ENCODE assay signal across 30 cellular contexts in the genomic region with DNA sequence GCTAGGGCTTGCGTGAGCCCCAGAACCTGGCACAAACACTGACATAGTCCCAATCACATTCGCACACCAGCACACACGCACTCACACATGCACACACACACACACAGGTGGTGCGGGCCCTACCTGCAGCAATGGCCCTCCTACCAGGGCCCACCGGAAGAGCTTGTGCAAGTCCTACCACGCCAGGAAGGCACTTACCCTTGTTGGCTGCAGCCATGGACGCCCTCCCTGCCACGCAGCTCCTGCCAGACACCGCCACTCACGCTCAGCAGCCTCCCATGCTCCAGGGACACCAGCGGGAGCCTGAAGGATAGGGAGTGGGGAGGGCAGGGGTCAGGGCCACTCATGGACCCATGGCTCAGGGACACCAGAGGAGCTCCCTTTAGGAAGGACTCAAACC. TPM values are rescaled to one million over a fixed set of nuclear protein-coding genes. Genes with fewer than 3 reads are reported as not detected.
DNase-seq lines count a peak whose midpoint lies in the region; ATAC-seq and TF ChIP-seq lines count a peak whose summit lies in the region.
"Had no signal": no experiment of that assay in that cellular context is flagged by ENCODE, and none has a peak within 500 bp of the region (broad histone marks: within the 10 kb centered on the region; RNA-seq: fewer than 3 reads in every experiment).

No MANE protein-coding gene starts in this region.

- intact Hi-C loops in heart right ventricle (cut with DNase I): loop anchor here in 1 of 10 donors (10.0 kb wide), 1 partner anchor 85 kb away; no protein-coding TSS in a partner anchor
- intact Hi-C loops in cardiac septum (cut with DNase I): no loop called here
- intact Hi-C loops in spleen (cut with DNase I; ENCODE audit: low total_unique reads): no loop called here
- intact Hi-C loops in adrenal gland (cut with DNase I): no loop called here

- H3K27me3 ChIP-seq in heart right ventricle (no peaks in the 10 kb centered on the region), NT2/D1 (ENCODE audit: insufficient read depth, insufficient read length) (no peaks in the 10 kb centered on the region), gastroesophageal sphincter (no peaks in the 10 kb centered on the region), spleen (replicated peaks in 1 of 7) (no peaks in the 10 kb centered on the region), adrenal gland (no peaks in the 10 kb centered on the region)
- H3K27me3 ChIP-seq: body of pancreas, thyroid gland had no signal

- ATAC-seq in heart right ventricle (no peak), gastroesophageal sphincter (no peak), HG02885 (IDR thresholded peaks at IDR 0.05; ENCODE audit: poor library complexity, unreplicated experiment) (no peak)
- ATAC-seq: body of pancreas, left colon, psoas muscle had no signal

- TF ChIP-seq POLR2A in gastroesophageal sphincter (IDR thresholded peaks at IDR 0.05): no peak
- TF ChIP-seq POLR2A in spleen (IDR thresholded peaks at IDR 0.05): no peak
- no peak for TF ChIP-seq POLR2A in adrenal gland (IDR thresholded peaks at IDR 0.05)

- H3K4me1 ChIP-seq in heart right ventricle: peaks cover 0 to 32% (median 13%) of the 10 kb centered on the region in 9 donors
- H3K4me1 ChIP-seq in NT2/D1 (ENCODE audit: insufficient read depth, insufficient read length): peaks cover 17% of the 10 kb centered on the region
- peaks cover 0 to 69% (median 14%) of the 10 kb centered on the region in 3 donors for H3K4me1 ChIP-seq in gastroesophageal sphincter
- peaks cover 0 to 77% (median 20%) of the 10 kb centered on the region in 6 donors for H3K4me1 ChIP-seq in spleen
- no peaks in the 10 kb centered on the region for H3K4me1 ChIP-seq in adrenal gland (replicated peaks in 1 of 2)
- H3K4me1 ChIP-seq: body of pancreas, psoas muscle, thyroid gland had no signal

- WGBS in heart right ventricle, 2 donors: 91 to 94% methylated on average over 11 of the region's 11 CpGs
- 87% methylated on average over 5 of the region's 11 CpGs; no CpG with 5 or more reads in 1 of the 2 donors for WGBS in gastroesophageal sphincter (ENCODE audit: low coverage in 1 of 2), 2 donors
- 69 to 91% (median 83%) methylated on average over 11 of the region's 11 CpGs; no CpG with 5 or more reads in 1 of the 5 donors for WGBS in spleen, 5 donors
- 84 to 94% (median 91%) methylated on average over 5 to 11 of the region's 11 CpGs for WGBS in adrenal gland, 4 donors

- TF ChIP-seq CTCF in heart right ventricle (IDR thresholded peaks at IDR 0.05): no peak
- TF ChIP-seq CTCF in gastroesophageal sphincter (IDR thresholded peaks at IDR 0.05): no peak
- no peak for TF ChIP-seq CTCF in spleen (IDR thresholded peaks at IDR 0.05 in 8 of 11, conservative IDR thresholded peaks at IDR 0.05 in 3 of 11)
- no peak for TF ChIP-seq CTCF in adrenal gland (IDR thresholded peaks at IDR 0.05)

- H3K36me3 ChIP-seq in heart right ventricle (peaks cover 0 to 24% (median 0%) of the 10 kb centered on the region in 9 donors), NT2/D1 (ENCODE audit: insufficient read depth, insufficient read length, low read length) (peaks cover 49% of the 10 kb centered on the region), gastroesophageal sphincter (peaks cover 0 to 47% of the 10 kb centered on the region in 2 donors), spleen (peaks cover 0 to 75% (median 5%) of the 10 kb centered on the region in 6 donors), adrenal gland (replicated peaks in 1 of 2) (no peaks in the 10 kb centered on the region)
- H3K36me3 ChIP-seq: thyroid gland had no signal

- H3K9me3 ChIP-seq in heart right ventricle: no peaks in the 10 kb centered on the region
- no peaks in the 10 kb centered on the region for H3K9me3 ChIP-seq in NT2/D1 (ENCODE audit: insufficient read depth, low read length)
- H3K9me3 ChIP-seq in gastroesophageal sphincter: no peaks in the 10 kb centered on the region
- no peaks in the 10 kb centered on the region for H3K9me3 ChIP-seq in spleen
- no peaks in the 10 kb centered on the region for H3K9me3 ChIP-seq in adrenal gland (replicated peaks in 1 of 3)
- H3K9me3 ChIP-seq: body of pancreas, psoas muscle, thyroid gland had no signal

- H3K27ac ChIP-seq in heart right ventricle (peak overlapping the region in 6 of 10 donors; percentile 49 to 68 (median 56)), gastroesophageal sphincter (peak overlapping the region in 3 of 4 donors; percentile 26 to 55 (median 51)), spleen (peak overlapping the region in 6 of 8 donors; percentile 23 to 73 (median 68)), adrenal gland (peak overlapping the region in 1 of 5 donors; percentile 11)
- H3K27ac ChIP-seq: body of pancreas, psoas muscle, thyroid gland had no signal

- no peak for TF ChIP-seq EP300 in gastroesophageal sphincter (IDR thresholded peaks at IDR 0.05)

- H3K4me3 ChIP-seq in heart right ventricle (no peak overlapping the region), NT2/D1 (ENCODE audit: insufficient read length, low read depth) (no peak overlapping the region), gastroesophageal sphincter (no peak overlapping the region), spleen (no peak overlapping the region), adrenal gland (no peak overlapping the region)
- H3K4me3 ChIP-seq: body of pancreas, psoas muscle, thyroid gland had no signal

- no peak for DNase-seq in heart right ventricle
- DNase-seq in cardiac septum (ENCODE audit: low spot score): no peak
- no peak for DNase-seq in NT2/D1 (ENCODE audit: low read depth, low spot score)
- no peak for DNase-seq in spleen
- DNase-seq in dedifferentiated amniotic fluid mesenchymal stem cell (ENCODE audit: extremely low spot score): no peak
- no peak for DNase-seq in adrenal gland
- DNase-seq: activated CD4-positive, alpha-beta T cell treated with anti-CD3 and anti-CD28 coated beads, Interleukin-2, amount 50 U/mL, for 1 hour; activated CD4-positive, CD25-positive, alpha-beta regulatory T cell; activated effector memory CD4-positive, alpha-beta T cell treated with anti-CD3 and anti-CD28 coated beads, Interleukin-2, amount 50 U/mL, for 16 hours; activated T-cell treated with anti-CD3 and anti-CD28 coated beads, Interleukin-2, amount 50 U/mL, for 1 hour; body of pancreas; CD4-positive, alpha-beta memory T cell; cerebellar nuclear complex; immature natural killer cell; KBM-7; left colon; mesenchymal stem cell; NCI-H1092 treated with DMSO at 0.1 percent for 48 hours; NCI-H187 treated with DMSO at 0.1 percent for 48 hours; NCI-H2171; NCI-H510A; psoas muscle; RPMI8226; stimulated activated naive CD4-positive, alpha-beta T cell; thyroid gland had no signal

- peak overlapping the region; percentile 32 for H3K9ac ChIP-seq in NT2/D1 (ENCODE audit: insufficient read length, low read depth)

RNA-seq across cellular contexts. Expression of a gene that starts 7.7 kb away (rescaled TPM):
- total RNA-seq in heart right ventricle: 10 to 100 TPM in 4 of 10 donors, 1 to 10 TPM in 6; 7.7 to 15.7 (median 9.7) TPM
- polyA plus RNA-seq in heart right ventricle: 10 to 100 TPM; 14.6 to 21.0 TPM
- 9.9 TPM for total RNA-seq in cardiac septum
- 10 to 100 TPM; 36.1 to 74.7 (median 59.3) TPM for total RNA-seq in gastroesophageal sphincter
- total RNA-seq in spleen: 10 to 100 TPM; 29.4 to 42.4 (median 35.1) TPM
- 10 to 100 TPM; 31.3 to 55.5 (median 36.8) TPM for polyA plus RNA-seq in spleen
- total RNA-seq in adrenal gland: 10 to 100 TPM; 17.6 to 31.5 (median 23.9) TPM
- 10 to 100 TPM in 2 of 3 donors, 1 to 10 TPM in 1; 4.4 to 42.1 (median 24.4) TPM for polyA plus RNA-seq in adrenal gland

RNA-seq across cellular contexts. Expression of a gene that starts 21.4 kb away (rescaled TPM):
- total RNA-seq in heart right ventricle (under 1 TPM in 6 of 10 donors, not detected in 4; 0.16 to 0.47 (median 0.23) TPM), cardiac septum (not detected), gastroesophageal sphincter (not detected), spleen (not detected), adrenal gland (1 to 10 TPM in 1 of 8 donors, under 1 TPM in 6, not detected in 1; 0.14 to 1.4 (median 0.26) TPM)
- polyA plus RNA-seq in heart right ventricle (under 1 TPM; 0.07 to 0.29 TPM), spleen (under 1 TPM in 2 of 3 donors, not detected in 1; 0.06 to 0.11 TPM), adrenal gland (under 1 TPM in 2 of 3 donors, not detected in 1; 0.40 to 0.81 TPM)
- total RNA-seq: CD4-positive, alpha-beta memory T cell; H4; HT1080 had no signal
- polyA plus RNA-seq: immature natural killer cell had no signal

RNA-seq across cellular contexts. Expression of a gene that starts 26.7 kb away (rescaled TPM):
- 10 to 100 TPM; 52.3 to 95.7 (median 67.7) TPM for total RNA-seq in heart right ventricle
- 10 to 100 TPM; 52.9 to 76.5 TPM for polyA plus RNA-seq in heart right ventricle
- total RNA-seq in cardiac septum: 79.8 TPM
- total RNA-seq in gastroesophageal sphincter: 100 to 1,000 TPM; 134 to 200 (median 139) TPM
- total RNA-seq in spleen: 10 to 100 TPM; 41.8 to 84.7 (median 57.9) TPM
- polyA plus RNA-seq in spleen: 10 to 100 TPM; 24.8 to 56.9 (median 29.3) TPM
- 100 to 1,000 TPM in 4 of 8 donors, 10 to 100 TPM in 4; 54.4 to 112 (median 102) TPM for total RNA-seq in adrenal gland
- polyA plus RNA-seq in adrenal gland: 10 to 100 TPM; 25.8 to 54.8 (median 41.8) TPM

RNA-seq across cellular contexts. Expression of a gene that starts 27.4 kb away (rescaled TPM):
- total RNA-seq in heart right ventricle (10 to 100 TPM in 7 of 10 donors, 1 to 10 TPM in 3; 8.4 to 26.5 (median 11.2) TPM), cardiac septum (9.2 TPM), gastroesophageal sphincter (10 to 100 TPM in 2 of 4 donors, 1 to 10 TPM in 2; 9.6 to 19.3 (median 14.4) TPM), spleen (10 to 100 TPM; 12.6 to 74.0 (median 29.9) TPM), adrenal gland (1 to 10 TPM; 3.4 to 9.3 (median 5.5) TPM)
- polyA plus RNA-seq in heart right ventricle (10 to 100 TPM; 19.7 to 21.7 TPM), spleen (10 to 100 TPM in 2 of 3 donors, 1 to 10 TPM in 1; 5.7 to 41.6 (median 21.3) TPM), adrenal gland (10 to 100 TPM in 1 of 3 donors, 1 to 10 TPM in 2; 1.5 to 10.9 (median 9.1) TPM)
- total RNA-seq: CD4-positive, alpha-beta memory T cell; HT1080; T-helper 1 cell treated with Interleukin-12 subunit alpha and Interleukin-12 subunit beta and Interleukin-4 antibody, amounts not matched to agents 30 ng/mL and 1 ng/mL, for 36 hours had no signal

RNA-seq across cellular contexts. Expression of a gene that starts 36.2 kb away (rescaled TPM):
- 10 to 100 TPM in 2 of 10 donors, 1 to 10 TPM in 8; 2.8 to 17.3 (median 5.0) TPM for total RNA-seq in heart right ventricle
- polyA plus RNA-seq in heart right ventricle: 10 to 100 TPM; 12.6 to 15.9 TPM
- 9.4 TPM for total RNA-seq in cardiac septum
- total RNA-seq in gastroesophageal sphincter: 10 to 100 TPM; 14.5 to 39.7 (median 38.4) TPM
- total RNA-seq in spleen: 10 to 100 TPM; 48.3 to 67.7 (median 55.1) TPM
- polyA plus RNA-seq in spleen: 10 to 100 TPM; 22.8 to 45.8 (median 42.9) TPM
- total RNA-seq in adrenal gland: 10 to 100 TPM in 7 of 8 donors, 1 to 10 TPM in 1; 9.9 to 24.4 (median 14.7) TPM
- 10 to 100 TPM in 2 of 3 donors, 1 to 10 TPM in 1; 5.5 to 61.7 (median 35.8) TPM for polyA plus RNA-seq in adrenal gland
